In genomic region chr10:69246581-69247312, GRCh38 we compare ENCODE assay signal across 31 cellular contexts. TPM values are rescaled to one million over a fixed set of nuclear protein-coding genes. Genes with fewer than 3 reads are reported as not detected.
"Had no signal": no experiment of that assay in that cellular context is flagged by ENCODE, and none has a peak within 500 bp of the region (broad histone marks: within the 10 kb centered on the region; RNA-seq: fewer than 3 reads in every experiment).

No MANE protein-coding gene starts in this region.

- H3K4me3 ChIP-seq: adrenal gland, body of pancreas, cardiac muscle cell, colonic mucosa, esophagus squamous epithelium, gastroesophageal sphincter had no signal

- H3K9me3 ChIP-seq: adrenal gland, body of pancreas, colonic mucosa, esophagus squamous epithelium, gastroesophageal sphincter had no signal

- H3K27me3 ChIP-seq: adrenal gland, body of pancreas, cardiac muscle cell, colonic mucosa, esophagus squamous epithelium, gastroesophageal sphincter had no signal

- H3K27ac ChIP-seq: adrenal gland, body of pancreas, cardiac muscle cell, colonic mucosa, epithelial cell of prostate, esophagus squamous epithelium, gastroesophageal sphincter had no signal

- FAIRE-seq: endometrium, endothelial cell of umbilical vein had no signal

- H3K4me1 ChIP-seq: adrenal gland, body of pancreas, colonic mucosa, gastroesophageal sphincter had no signal

- H3K36me3 ChIP-seq: adrenal gland, cardiac muscle cell, colonic mucosa, esophagus squamous epithelium, gastroesophageal sphincter had no signal

- ATAC-seq: activated CD4-positive, alpha-beta T cell treated with anti-CD3 and anti-CD28 coated beads for 36 hours; activated CD8-positive, alpha-beta memory T cell treated with anti-CD3 and anti-CD28 coated beads, Interleukin-2, amount 10 ng/mL, durations not matched to agents 7 days and 5 days; activated CD8-positive, alpha-beta T cell treated with anti-CD3 and anti-CD28 coated beads, Interleukin-2, amount 10 ng/mL, durations not matched to agents 7 days and 5 days; activated naive CD8-positive, alpha-beta T cell treated with anti-CD3 and anti-CD28 coated beads, Interleukin-2, amount 50 U/mL, for 24 hours; body of pancreas; gastroesophageal sphincter had no signal

- DNase-seq: activated CD4-positive, alpha-beta memory T cell treated with anti-CD3 and anti-CD28 coated beads for 36 hours; activated CD4-positive, alpha-beta T cell treated with anti-CD3 and anti-CD28 coated beads for 36 hours; activated CD4-positive, alpha-beta T cell treated with anti-CD3 and anti-CD28 coated beads, Interleukin-2, amount 10 ng/mL, durations not matched to agents 24 days and 14 days; activated CD4-positive, CD25-positive, alpha-beta regulatory T cell; activated CD4-positive, CD25-positive, alpha-beta regulatory T cell treated with anti-CD3 and anti-CD28 coated beads, Interleukin-2, amount 50 U/mL, for 72 hours; activated CD8-positive, alpha-beta memory T cell treated with anti-CD3 and anti-CD28 coated beads, Interleukin-2, amount 10 ng/mL, durations not matched to agents 7 days and 5 days; activated CD8-positive, alpha-beta memory T cell treated with anti-CD3 and anti-CD28 coated beads, Interleukin-2, amount 50 U/mL, for 4 hours; activated CD8-positive, alpha-beta T cell treated with anti-CD3 and anti-CD28 coated beads, Interleukin-2, amount 10 ng/mL, durations not matched to agents 7 days and 5 days; activated effector memory CD4-positive, alpha-beta T cell treated with anti-CD3 and anti-CD28 coated beads, Interleukin-2, amount 50 U/mL, for 16 hours; activated naive CD4-positive, alpha-beta T cell treated with anti-CD3 and anti-CD28 coated beads for 36 hours; activated naive CD8-positive, alpha-beta T cell treated with anti-CD3 and anti-CD28 coated beads for 36 hours; activated naive CD8-positive, alpha-beta T cell treated with anti-CD3 and anti-CD28 coated beads, Interleukin-2, amount 50 U/mL, for 24 hours; activated T-cell treated with anti-CD3 and anti-CD28 coated beads, Interleukin-2, amount 50 U/mL, for 1 hour; activated T-cell treated with anti-CD3 and anti-CD28 coated beads, Interleukin-2, amount 50 U/mL, for 48 hours; adrenal gland; amygdala; aorta; body of pancreas; central memory CD4-positive, alpha-beta T cell; cerebellar nuclear complex; colonic mucosa; effector CD8-positive, alpha-beta T cell; esophagus squamous epithelium; foreskin melanocyte; T-helper 2 cell had no signal

RNA-seq across cellular contexts. Expression of gene HKDC1, which starts 26.6 kb away (rescaled TPM):
- total RNA-seq: activated CD8-positive, alpha-beta memory T cell treated with anti-CD3 and anti-CD28 coated beads for 36 hours; aorta; cardiac muscle cell; endothelial cell of umbilical vein had no signal
